ENCODE assay signal across 9 cellular contexts in the genomic region with DNA sequence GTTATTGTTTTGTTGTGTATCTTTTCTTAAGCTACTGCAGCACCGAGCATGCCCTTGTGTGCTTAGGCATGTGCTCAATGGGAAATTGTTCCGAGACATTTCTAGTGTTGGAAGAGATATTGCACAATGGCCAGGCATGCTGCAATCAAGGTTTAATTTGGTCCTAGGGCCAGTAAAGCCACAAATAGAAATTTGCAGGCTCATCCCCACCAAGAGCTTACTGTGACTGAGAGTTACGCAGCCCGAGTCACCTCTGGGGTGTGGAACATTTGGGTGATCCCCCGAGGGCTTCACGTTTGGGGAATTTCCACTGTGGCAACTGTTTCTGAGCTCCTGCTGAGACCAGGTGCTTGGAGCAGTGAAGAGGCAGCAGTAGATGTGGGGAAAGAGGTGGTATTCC.
DNase-seq lines count a peak whose midpoint lies in the region; ATAC-seq and TF ChIP-seq lines count a peak whose summit lies in the region.
"Had no signal": no experiment of that assay in that cellular context is flagged by ENCODE, and none has a peak within 500 bp of the region (broad histone marks: within the 10 kb centered on the region; RNA-seq: fewer than 3 reads in every experiment).

No MANE protein-coding gene starts in this region.

- no peak for TF ChIP-seq CTCF in gastroesophageal sphincter (IDR thresholded peaks at IDR 0.05)

- WGBS in gastroesophageal sphincter (ENCODE audit: low coverage in 1 of 2), 2 donors = 63 to 88% methylated on average over 4 of the region's 6 CpGs

- ATAC-seq in gastroesophageal sphincter (peak; percentile 66), HG03354 (IDR thresholded peaks at IDR 0.05; ENCODE audit: poor library complexity, severe bottlenecking, unreplicated experiment) (no peak)
- peak; percentile 41 for ATAC-seq in stimulated activated naive CD8-positive, alpha-beta T cell treated with anti-CD3 and anti-CD28 coated beads, Interleukin-15, amount 100 ng/mL, for 72 hours

- peak overlapping the region; percentile 99 for H3K27ac Mint-ChIP-seq in stimulated activated naive CD8-positive, alpha-beta T cell treated with anti-CD3 and anti-CD28 coated beads, Interleukin-15, amount 100 ng/mL, for 72 hours

- peak; percentile 28 for DNase-seq in activated CD8-positive, alpha-beta memory T cell treated with anti-CD3 and anti-CD28 coated beads, Interleukin-2, amount 50 U/mL, for 4 hours
- DNase-seq in activated CD8-positive, alpha-beta memory T cell treated with anti-CD3 and anti-CD28 coated beads for 24 hours = no peak
- peak; percentile 59 to 69 for DNase-seq in activated CD4-positive, alpha-beta T cell treated with anti-CD3 and anti-CD28 coated beads, Interleukin-2, amount 50 U/mL, for 48 hours
- peak; percentile 36 to 63 for DNase-seq in stimulated activated naive CD8-positive, alpha-beta T cell treated with anti-CD3 and anti-CD28 coated beads, Interleukin-15, amount 100 ng/mL, for 72 hours
- no peak for DNase-seq in cerebellar cortex (ENCODE audit: low spot score)
- no peak for DNase-seq in Ammon's horn (ENCODE audit: low spot score)

- no peak for TF ChIP-seq POLR2A in gastroesophageal sphincter (IDR thresholded peaks at IDR 0.05)

- H3K4me3 Mint-ChIP-seq in stimulated activated naive CD8-positive, alpha-beta T cell treated with anti-CD3 and anti-CD28 coated beads, Interleukin-15, amount 100 ng/mL, for 72 hours = peak overlapping the region; percentile 80 to 83

- no peaks in the 10 kb centered on the region for H3K36me3 ChIP-seq in gastroesophageal sphincter

- H3K9me3 Mint-ChIP-seq in stimulated activated naive CD8-positive, alpha-beta T cell treated with anti-CD3 and anti-CD28 coated beads, Interleukin-15, amount 100 ng/mL, for 72 hours = peaks cover 4 to 12% of the 10 kb centered on the region in 2 donors

- TF ChIP-seq EP300 in gastroesophageal sphincter (IDR thresholded peaks at IDR 0.05) = no peak

- H3K27ac ChIP-seq in gastroesophageal sphincter = peak overlapping the region in 1 of 4 donors; percentile 11
- H3K27ac ChIP-seq: SJSA1 had no signal

- peaks cover 90% of the 10 kb centered on the region for H3K4me1 Mint-ChIP-seq in stimulated activated naive CD8-positive, alpha-beta T cell treated with anti-CD3 and anti-CD28 coated beads, Interleukin-15, amount 100 ng/mL, for 72 hours

- H3K27me3 Mint-ChIP-seq in stimulated activated naive CD8-positive, alpha-beta T cell treated with anti-CD3 and anti-CD28 coated beads, Interleukin-15, amount 100 ng/mL, for 72 hours = no peaks in the 10 kb centered on the region

- H3K4me3 ChIP-seq in gastroesophageal sphincter = no peak overlapping the region
- H3K4me3 ChIP-seq: SJSA1 had no signal

- H3K9me3 ChIP-seq in gastroesophageal sphincter = no peaks in the 10 kb centered on the region
- H3K9me3 ChIP-seq: SJSA1 had no signal

- H3K4me1 ChIP-seq in gastroesophageal sphincter = peaks cover 0 to 23% (median 0%) of the 10 kb centered on the region in 3 donors
- H3K4me1 ChIP-seq: SJSA1 had no signal

- H3K27me3 ChIP-seq in gastroesophageal sphincter = no peaks in the 10 kb centered on the region
- H3K27me3 ChIP-seq: SJSA1 had no signal

Comparison
In these comparisons a context has a peak if more than half of its experiments do, and no peak if none do; other contexts are left out.
1. DNase-seq: peak in activated CD8-positive, alpha-beta memory T cell treated with anti-CD3 and anti-CD28 coated beads, Interleukin-2, amount 50 U/mL, for 4 hours (single experiment), activated CD4-positive, alpha-beta T cell treated with anti-CD3 and anti-CD28 coated beads, Interleukin-2, amount 50 U/mL, for 48 hours (2 of 2) and stimulated activated naive CD8-positive, alpha-beta T cell treated with anti-CD3 and anti-CD28 coated beads, Interleukin-15, amount 100 ng/mL, for 72 hours (2 of 2); none in activated CD8-positive, alpha-beta memory T cell treated with anti-CD3 and anti-CD28 coated beads for 24 hours (single experiment), cerebellar cortex (single experiment) and Ammon's horn (single experiment).